In the genomic region with DNA sequence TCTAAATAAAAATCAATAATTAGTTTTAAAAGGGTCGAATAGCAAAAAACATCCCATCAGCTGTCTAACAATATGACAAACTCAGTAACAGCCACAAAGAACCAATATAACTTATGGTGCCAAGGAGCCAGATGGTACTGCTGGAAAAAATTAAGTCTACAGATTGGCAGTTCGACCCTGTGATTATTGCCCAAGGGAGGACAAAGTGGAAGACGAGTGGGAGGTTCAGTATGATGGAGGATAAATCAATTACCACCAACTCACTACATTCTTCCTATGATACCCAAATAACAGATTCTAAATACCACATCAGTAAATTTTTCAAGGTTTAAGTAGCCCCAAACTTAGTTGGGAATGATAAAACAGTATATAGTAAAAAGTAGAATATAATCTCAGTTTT, we compare ENCODE assay signal across 21 cellular contexts.
"Had no signal": no experiment of that assay in that cellular context is flagged by ENCODE, and none has a peak within 500 bp of the region (broad histone marks: within the 10 kb centered on the region; RNA-seq: fewer than 3 reads in every experiment).

No MANE protein-coding gene starts in this region.

- H3K4me3 ChIP-seq: colonic mucosa, esophagus squamous epithelium, left lung, lung, testis, uterus had no signal

- ATAC-seq: left lung; naive thymus-derived CD4-positive, alpha-beta T cell; WTC11 had no signal

- H3K4me1 Mint-ChIP-seq: naive thymus-derived CD4-positive, alpha-beta T cell; WTC11 had no signal

- DNase-seq: activated CD4-positive, alpha-beta T cell treated with anti-CD3 and anti-CD28 coated beads, Interleukin-2, amount 50 U/mL, for 4 hours; activated CD8-positive, alpha-beta memory T cell treated with anti-CD3 and anti-CD28 coated beads, Interleukin-2, amount 50 U/mL, for 48 hours; activated naive CD4-positive, alpha-beta T cell treated with Interleukin-2 at 50 U/mL for 16 hours; activated naive CD8-positive, alpha-beta T cell treated with anti-CD3 and anti-CD28 coated beads for 36 hours; activated T-cell treated with anti-CD3 and anti-CD28 coated beads, Interleukin-2, amount 50 U/mL, for 48 hours; central memory CD4-positive, alpha-beta T cell; colonic mucosa; esophagus squamous epithelium; kidney glomerular epithelial cell; left lung; naive thymus-derived CD4-positive, alpha-beta T cell; posterior cingulate gyrus; stimulated activated CD4-positive, alpha-beta T cell treated with anti-CD3 and anti-CD28 coated beads, Interleukin-4, amount 100 ng/mL, for 1 hour; stimulated activated naive CD4-positive, alpha-beta T cell; T1000; testis; trophoblast cell; uterus had no signal

- H3K36me3 Mint-ChIP-seq: activated naive CD8-positive, alpha-beta T cell treated with anti-CD3 and anti-CD28 coated beads for 36 hours; naive thymus-derived CD4-positive, alpha-beta T cell; WTC11 had no signal

- H3K9me3 Mint-ChIP-seq: activated naive CD8-positive, alpha-beta T cell treated with anti-CD3 and anti-CD28 coated beads for 36 hours; neural crest cell had no signal

- H3K4me3 Mint-ChIP-seq: activated naive CD8-positive, alpha-beta T cell treated with anti-CD3 and anti-CD28 coated beads for 36 hours; naive thymus-derived CD4-positive, alpha-beta T cell; neural crest cell; WTC11 had no signal

- H3K27ac Mint-ChIP-seq: activated naive CD8-positive, alpha-beta T cell treated with anti-CD3 and anti-CD28 coated beads for 36 hours; naive thymus-derived CD4-positive, alpha-beta T cell; WTC11 had no signal

- H3K27ac ChIP-seq: colonic mucosa, esophagus squamous epithelium, left lung, testis, uterus had no signal
